Comparison of ENCODE assay signal across 8 cellular contexts in genomic region chr3:42683875-42684593, GRCh38. TPM values are rescaled to one million over a fixed set of nuclear protein-coding genes. Genes with fewer than 3 reads are reported as not detected.
DNase-seq lines count a peak whose midpoint lies in the region; ATAC-seq lines count a peak whose summit lies in the region.

No MANE protein-coding gene starts in this region.

- DNase-seq in activated T-cell treated with anti-CD3 and anti-CD28 coated beads for 48 hours (ENCODE audit: low read depth) (peak; percentile 53), activated T-cell treated with anti-CD3 and anti-CD28 coated beads for 4 hours (no peak), foreskin melanocyte (peak; percentile 66), sciatic nerve (ENCODE audit: low spot score) (peak; percentile 67), OCI-M2 (lab: John Stamatoyannopoulos, UW; ENCODE audit: unreplicated experiment) (no peak)
- DNase-seq in activated CD4-positive, alpha-beta T cell treated with anti-CD3 and anti-CD28 coated beads, Interleukin-2, amount 50 U/mL, for 48 hours, result peak; percentile 65 to 68
- DNase-seq in effector CD8-positive, alpha-beta T cell (lab: John Stamatoyannopoulos, UW), result no peak

- intact Hi-C loops in sciatic nerve (cut with DNase I), result no loop called here

- peak; percentile 65 for ATAC-seq in sciatic nerve
- no peak for ATAC-seq in HG03571 (IDR thresholded peaks at IDR 0.05; ENCODE audit: unreplicated experiment)

RNA-seq across cellular contexts. Expression of gene KLHL40, which starts 1.3 kb away (rescaled TPM):
- total RNA-seq in sciatic nerve, result 0.13 TPM

RNA-seq across cellular contexts. Expression of gene HHATL, which starts 18.6 kb away (rescaled TPM):
- total RNA-seq in sciatic nerve, result not detected

RNA-seq across cellular contexts. Expression of gene ZBTB47, which starts 30.5 kb away (rescaled TPM):
- total RNA-seq in sciatic nerve, result 48.9 TPM

Comparison
In these comparisons a context has a peak if more than half of its experiments do, and no peak if none do; other contexts are left out.
1. DNase-seq: peak in activated T-cell treated with anti-CD3 and anti-CD28 coated beads for 48 hours (single experiment), activated CD4-positive, alpha-beta T cell treated with anti-CD3 and anti-CD28 coated beads, Interleukin-2, amount 50 U/mL, for 48 hours (2 of 2), foreskin melanocyte (single experiment) and sciatic nerve (single experiment); none in activated T-cell treated with anti-CD3 and anti-CD28 coated beads for 4 hours (single experiment), OCI-M2 (single experiment) and effector CD8-positive, alpha-beta T cell (single experiment).